8 cellular contexts compared by ENCODE assay signal in the genomic region with DNA sequence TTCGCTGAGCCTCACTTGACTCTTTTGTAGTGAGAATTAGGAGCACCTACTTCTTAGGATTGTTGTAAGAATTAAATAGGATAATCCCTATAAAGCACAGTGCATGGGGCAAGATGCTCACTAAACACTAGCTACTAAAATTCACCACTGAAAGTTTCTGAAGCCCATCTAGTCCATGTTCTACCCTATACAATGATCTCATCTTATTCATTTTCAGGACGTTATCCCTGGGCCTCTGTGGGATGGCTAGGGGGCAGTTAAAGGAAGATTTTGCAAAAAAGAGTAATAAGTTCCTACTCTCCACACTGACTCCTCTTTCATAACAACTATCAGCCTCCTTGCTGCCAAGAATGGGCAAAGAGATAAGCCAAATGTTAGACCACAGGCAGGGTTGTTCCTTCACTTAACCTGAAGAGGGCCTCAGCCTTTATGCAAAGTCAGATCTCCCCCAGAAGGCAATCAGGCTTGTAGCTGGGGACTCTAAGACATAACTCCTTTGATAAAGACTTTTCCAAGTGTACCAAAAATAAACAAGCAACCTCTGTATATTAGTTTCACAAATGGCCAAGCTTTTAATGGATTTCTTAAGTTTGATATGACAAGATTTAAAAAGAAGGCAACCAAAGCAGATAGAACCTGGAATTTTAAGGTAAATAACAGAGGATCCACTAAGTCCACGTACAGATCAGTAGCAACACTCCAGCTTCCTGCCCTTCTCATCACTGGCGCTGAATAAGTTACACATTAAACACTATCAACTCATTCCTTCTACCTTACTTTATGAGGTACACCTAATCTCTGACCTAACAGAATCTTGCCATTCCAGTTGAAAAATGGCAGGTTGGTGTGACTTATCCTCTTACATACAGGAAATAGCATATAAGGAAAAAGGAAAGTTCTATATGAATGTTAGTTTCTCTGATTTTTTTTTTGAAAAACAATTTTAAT. TPM values are rescaled to one million over a fixed set of nuclear protein-coding genes. Genes with fewer than 3 reads are reported as not detected.
DNase-seq lines count a peak whose midpoint lies in the region; ATAC-seq, FAIRE-seq and TF ChIP-seq lines count a peak whose summit lies in the region.

No MANE protein-coding gene starts in this region.

- H3K27ac ChIP-seq in DOHH2 (ENCODE audit: low read depth, low read length) (peak overlapping the region; percentile 33), H1 (ENCODE audit: low read depth, low read length) (no peak overlapping the region)

- H3K9ac ChIP-seq in H1 (replicated peaks in 1 of 4; ENCODE audit: extremely low read depth in 1 of 4, low read depth in 3 of 4, low read length in 3 of 4) (no peak overlapping the region), mucosa of stomach (ENCODE audit: low read length) (peak overlapping the region; percentile 26)

- no peak overlapping the region for H2AFZ ChIP-seq in H1 (ENCODE audit: low read length)

- CTCF ChIA-PET in H1 (lab: Charles Lee; ENCODE audit: partially characterized antibody), result interaction anchor here (0.8 to 2.4 kb wide), 22 partner anchors 9 to 98 kb away, joined by 3 to 22 read pairs (median 4); no protein-coding TSS in a partner anchor

- peak; percentile 51 to 65 for TF ChIP-seq RAD21 in H1 (IDR thresholded peaks at IDR 0.05 in 1 of 2, conservative IDR thresholded peaks at IDR 0.05 in 1 of 2; ENCODE audit: low read depth in 2 of 2, low read length in 2 of 2)

- no peak overlapping the region for H3K56ac ChIP-seq in H1 (replicated peaks; ENCODE audit: insufficient read length, low read depth, low read length)

- peaks cover 65% of the 10 kb centered on the region for H4K20me1 ChIP-seq in DOHH2 (ENCODE audit: control insufficient read depth, insufficient read depth, low read depth, low read length)
- H4K20me1 ChIP-seq in H1 (replicated peaks in 1 of 2; ENCODE audit: control insufficient read depth in 1 of 2, insufficient read depth in 2 of 2, low read length in 2 of 2), result no peaks in the 10 kb centered on the region

- TF ChIP-seq POLR2A in H1 (IDR thresholded peaks at IDR 0.05; ENCODE audit: control extremely low read depth in 1 of 2, low read depth in 2 of 2, low read length in 2 of 2), result no peak

- no peak overlapping the region for H4K8ac ChIP-seq in H1 (ENCODE audit: extremely low read depth, insufficient read depth, low read length)

- peaks cover 100% of the 10 kb centered on the region for H3K79me2 ChIP-seq in DOHH2 (ENCODE audit: control insufficient read depth, low read length)
- no peaks in the 10 kb centered on the region for H3K79me2 ChIP-seq in H1 (ENCODE audit: control insufficient read depth in 1 of 2, insufficient read depth in 2 of 2, low read length in 2 of 2)

- peak; percentile 81 for TF ChIP-seq CTCF in DOHH2 (IDR thresholded peaks at IDR 0.05; ENCODE audit: low read depth, low read length, poor library complexity, severe bottlenecking)
- TF ChIP-seq CTCF in H1 (IDR thresholded peaks at IDR 0.05; ENCODE audit: control extremely low read depth in 1 of 3, insufficient read depth in 1 of 3, low read depth in 1 of 3, low read length in 3 of 3), result peak; percentile 13 to 76 (median 65)

- 44% methylated on average over 4 of the region's 4 CpGs; no CpG with 5 or more reads in 1 of the 2 experiments for WGBS in H1 (ENCODE audit: extremely low coverage in 1 of 2, insufficient coverage in 1 of 2, insufficient read length in 1 of 2, insufficient replicate concordance in 2 of 2, low coverage in 1 of 2, low lambda C conversion rate in 2 of 2, missing lambda C conversion rate in 1 of 2), 2 experiments

- H3K4me2 ChIP-seq in DOHH2 (ENCODE audit: low read length), result peak overlapping the region; percentile 64
- no peak overlapping the region for H3K4me2 ChIP-seq in H1 (ENCODE audit: insufficient read depth in 1 of 2, low read depth in 2 of 2, low read length in 2 of 2)

- H3K4me3 ChIP-seq in DOHH2 (ENCODE audit: low read length) (peak overlapping the region; percentile 73), H1 (ENCODE audit: extremely low read depth in 1 of 4, insufficient read depth in 2 of 4, low read depth in 3 of 4, low read length in 4 of 4) (no peak overlapping the region), mucosa of stomach (ENCODE audit: low read length) (peak overlapping the region; percentile 0)

- H3K14ac ChIP-seq in H1 (ENCODE audit: insufficient read length), result no peak overlapping the region

- H2BK20ac ChIP-seq in H1 (ENCODE audit: low read length), result no peak overlapping the region

- POLR2A ChIA-PET in H1 (lab: Charles Lee; ENCODE audit: partially characterized antibody), result interaction anchor here (1.3 kb wide), 1 partner anchor 87 kb away, joined by 4 read pairs; a partner anchor contains a TSS

- no peak overlapping the region for H2BK120ac ChIP-seq in H1 (replicated peaks; ENCODE audit: low read depth, low read length)

- DNase-seq in SIG-M5 treated with dmso at 0.1 percent for 504 hours (lab: John Stamatoyannopoulos, UW; ENCODE audit: unreplicated experiment), result peak; percentile 91
- DNase-seq in H1 (ENCODE audit: low read depth in 1 of 2, low spot score in 2 of 2), result no peak
- no peak for DNase-seq in cerebellum (ENCODE audit: low spot score)
- DNase-seq in ureter (ENCODE audit: low spot score), result no peak

- TF ChIP-seq EP300 in H1 (IDR thresholded peaks at IDR 0.05; ENCODE audit: borderline replicate concordance in 1 of 2, low read depth in 2 of 2, low read length in 2 of 2), result no peak

- H3K23ac ChIP-seq in H1 (ENCODE audit: insufficient read length), result no peak overlapping the region

- H2BK5ac ChIP-seq in H1 (ENCODE audit: low read depth, low read length), result no peak overlapping the region

- no peak overlapping the region for H3K18ac ChIP-seq in H1 (ENCODE audit: extremely low read depth, low read length)

- no peaks in the 10 kb centered on the region for H3K9me2 ChIP-seq in DOHH2 (replicated peaks; ENCODE audit: control insufficient read depth, low read length)

- no peak overlapping the region for H4K5ac ChIP-seq in H1 (ENCODE audit: insufficient read length, low read depth, low read length)

- H3K9me3 ChIP-seq in DOHH2 (ENCODE audit: control insufficient read depth, insufficient read depth, low read length), result no peaks in the 10 kb centered on the region
- H3K9me3 ChIP-seq in H1 (ENCODE audit: insufficient read depth in 2 of 2, low read depth in 1 of 2, low read length in 1 of 2), result no peaks in the 10 kb centered on the region
- H3K9me3 ChIP-seq in mucosa of stomach (ENCODE audit: control insufficient read depth, low read length), result no peaks in the 10 kb centered on the region

- no peak overlapping the region for H3K4ac ChIP-seq in H1 (replicated peaks; ENCODE audit: insufficient read length, low read depth, low read length)

- peak; percentile 94 for FAIRE-seq in H1 (lab: Jason Lieb, UNC)

- H2BK15ac ChIP-seq in H1 (ENCODE audit: low read length), result no peak overlapping the region

- ATAC-seq in GM19452 (IDR thresholded peaks at IDR 0.05; ENCODE audit: unreplicated experiment) (peak; percentile 72), HG03442 (IDR thresholded peaks at IDR 0.05; ENCODE audit: unreplicated experiment) (peak; percentile 72)

- no peak overlapping the region for H2BK12ac ChIP-seq in H1 (ENCODE audit: low read depth, low read length)

- peaks cover 97% of the 10 kb centered on the region for H3K36me3 ChIP-seq in DOHH2 (ENCODE audit: control insufficient read depth, low read length)
- H3K36me3 ChIP-seq in H1 (ENCODE audit: control insufficient read depth in 2 of 4, insufficient read depth in 4 of 4, low read length in 3 of 4), result no peaks in the 10 kb centered on the region
- no peaks in the 10 kb centered on the region for H3K36me3 ChIP-seq in mucosa of stomach (ENCODE audit: control insufficient read depth, insufficient read depth, low read length)

- H4K91ac ChIP-seq in H1 (replicated peaks; ENCODE audit: insufficient read length, low read length), result no peak overlapping the region

- no peaks in the 10 kb centered on the region for H3K27me3 ChIP-seq in DOHH2 (ENCODE audit: control insufficient read depth, low read length)
- H3K27me3 ChIP-seq in H1 (replicated peaks in 1 of 4; ENCODE audit: control insufficient read depth in 3 of 4, extremely low read depth in 1 of 4, insufficient read depth in 3 of 4, low read length in 3 of 4), result no peaks in the 10 kb centered on the region
- H3K27me3 ChIP-seq in mucosa of stomach (ENCODE audit: control insufficient read depth, insufficient read depth, low read length), result no peaks in the 10 kb centered on the region

- no peaks in the 10 kb centered on the region for H3K23me2 ChIP-seq in H1 (ENCODE audit: low read depth, low read length)

- H3K4me1 ChIP-seq in DOHH2 (ENCODE audit: control insufficient read depth, low read length) (peaks cover 88% of the 10 kb centered on the region), H1 (replicated peaks in 1 of 4; ENCODE audit: control insufficient read depth in 3 of 4, insufficient read depth in 4 of 4, low read length in 3 of 4) (no peaks in the 10 kb centered on the region), mucosa of stomach (ENCODE audit: control insufficient read depth, insufficient read depth, low read length) (peaks cover 51% of the 10 kb centered on the region)

- no peaks in the 10 kb centered on the region for H3K79me1 ChIP-seq in H1 (ENCODE audit: low read depth, low read length)

- H3F3A ChIP-seq in DOHH2 (ENCODE audit: control insufficient read depth, insufficient read depth), result peaks cover 37% of the 10 kb centered on the region

- H2AK5ac ChIP-seq in H1 (ENCODE audit: low read depth, low read length), result no peak overlapping the region

TF ChIP-seq in H1, 55 proteins besides CTCF, POLR2A, EP300 and RAD21:
- TF ChIP-seq BACH1 (IDR thresholded peaks at IDR 0.05; ENCODE audit: low read length) (peak; percentile 36; the same call in 1 of the 2 replicates), CHD1 (IDR thresholded peaks at IDR 0.05; ENCODE audit: low read depth, low read length) (no peak)
TF ChIP-seq in H1: peak in this region for 1.

RNA-seq across cellular contexts. Expression of a gene that starts 44.4 kb away (rescaled TPM):
- total RNA-seq in H1 (2021; fragmentation: NEBNext Ultra II Directional; extraction: Animal tissue kit (Norgen Biotek cat#: 25700)), result 18.2 and 20.6 TPM in 2 replicates
- 5.3 and 5.6 TPM in 2 replicates for polyA plus RNA-seq in H1 (2011; rRNA removed)
- 6.7 TPM for polyA plus RNA-seq in H1 (2011; cell fraction: cytosol; rRNA removed)
- 6.7 TPM for polyA plus RNA-seq in H1 (2011; cell fraction: nucleus; rRNA removed)
- polyA plus RNA-seq in H1 (2012, experiment 1 of 2), result 8.2 to 9.3 TPM (median 8.9 TPM) in 4 replicates
- 1.0 TPM for polyA plus RNA-seq in H1 (2012, experiment 2 of 2)
- polyA plus RNA-seq in H1 (2013, experiment 1 of 2), result 9.5 TPM
- polyA plus RNA-seq in H1 (2013, experiment 2 of 2), result 9.8 TPM
- polyA minus RNA-seq in H1 (2011; rRNA and poly(A)+ RNA removed), result 11.9 and 14.2 TPM in 2 replicates
- 10.8 TPM for polyA minus RNA-seq in H1 (2011; cell fraction: cytosol; rRNA and poly(A)+ RNA removed)
- 32.8 TPM for polyA minus RNA-seq in H1 (2011; cell fraction: nucleus; rRNA and poly(A)+ RNA removed)
- total RNA-seq in cerebellum (17.1 TPM), ureter (124 TPM)

Comparison
In these comparisons a context has a peak if more than half of its experiments do, and no peak if none do; other contexts are left out.
1. H3K4me3 ChIP-seq: peak in DOHH2 (single experiment) and mucosa of stomach (single experiment); none in H1 (0 of 4).